In the genomic region with DNA sequence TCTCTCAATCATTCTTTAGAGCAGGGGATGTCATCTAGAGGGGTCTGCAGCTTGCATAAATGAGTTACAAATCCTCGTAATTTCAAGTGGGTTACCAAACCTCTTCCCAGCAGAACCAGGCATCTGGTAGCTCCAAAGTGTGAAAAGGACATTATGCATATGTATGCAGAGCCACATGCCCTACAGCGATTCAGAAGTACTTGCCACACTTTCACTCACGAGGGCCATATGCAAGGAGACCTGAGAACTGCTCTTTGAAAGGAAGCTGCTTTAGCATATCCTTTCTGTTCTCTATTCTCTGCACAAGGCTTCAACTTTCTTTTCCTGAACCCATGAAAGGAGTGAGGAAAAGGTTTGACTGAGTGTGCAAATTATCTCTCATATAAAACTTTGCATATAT, we compare ENCODE assay signal across 21 cellular contexts.
A peak's percentile ranks its signal among the peaks of the same experiment; 100 is the strongest.
DNase-seq lines count a peak whose midpoint lies in the region; ATAC-seq and TF ChIP-seq lines count a peak whose summit lies in the region.
"Had no signal": no experiment of that assay in that cellular context is flagged by ENCODE, and none has a peak within 500 bp of the region (broad histone marks: within the 10 kb centered on the region; RNA-seq: fewer than 3 reads in every experiment).

No MANE protein-coding gene starts in this region.

- intact Hi-C loops in IMR-90 (cut with micrococcal nuclease): no loop called here

- POLR2A ChIA-PET in IMR-90 (lab: Charles Lee; ENCODE audit: unreplicated experiment): no interaction called here

- H4K5ac ChIP-seq in IMR-90 (ENCODE audit: low read depth, low read length): no peak overlapping the region

- H3K56ac ChIP-seq in IMR-90 (ENCODE audit: extremely low read depth, insufficient read depth, low read length): no peak overlapping the region

- WGBS in IMR-90 (ENCODE audit: extremely low coverage in 2 of 2, insufficient read length in 1 of 2), 2 experiments: no CpG with 5 or more reads among the region's 3 CpGs

- H3K9me1 ChIP-seq in IMR-90 (ENCODE audit: insufficient read depth, low read length): no peaks in the 10 kb centered on the region

- H2AFZ ChIP-seq in GM23338 (no peak overlapping the region), IMR-90 (replicated peaks; ENCODE audit: low read length, poor library complexity) (no peak overlapping the region)

- no peak overlapping the region for H2BK120ac ChIP-seq in IMR-90 (ENCODE audit: low read depth, low read length)

- no peak overlapping the region for H2BK20ac ChIP-seq in IMR-90 (ENCODE audit: low read depth, low read length)

- TF ChIP-seq POLR2A in IMR-90 (IDR thresholded peaks at IDR 0.05; ENCODE audit: low read depth, low read length): no peak
- TF ChIP-seq POLR2A in Peyer's patch (IDR thresholded peaks at IDR 0.05): no peak

- peaks cover 42% of the 10 kb centered on the region for H3K4me1 Mint-ChIP-seq in GM23338
- H3K4me1 Mint-ChIP-seq in endothelial cell (ENCODE audit: unreplicated experiment): peaks cover 3% of the 10 kb centered on the region
- H3K4me1 Mint-ChIP-seq: IgD-negative memory B cell had no signal

- no peaks in the 10 kb centered on the region for H3K36me3 Mint-ChIP-seq in GM23338 (ENCODE audit: low read depth)
- H3K36me3 Mint-ChIP-seq in endothelial cell (ENCODE audit: low read depth, unreplicated experiment): no peaks in the 10 kb centered on the region
- H3K36me3 Mint-ChIP-seq: IgD-negative memory B cell had no signal

- H3K23ac ChIP-seq in IMR-90 (ENCODE audit: low read depth, low read length): 0 out of 2 replicates have a peak overlapping the region, but pooled peaks have one; percentile 2

- CTCF ChIA-PET in IMR-90 (lab: Yijun Ruan, JAX): interaction anchor here (1.4 kb wide), 1 partner anchor 9 kb away, joined by 4 read pairs; no protein-coding TSS in a partner anchor

- no peaks in the 10 kb centered on the region for H3K36me3 ChIP-seq in GM23338 (ENCODE audit: insufficient read depth)
- H3K36me3 ChIP-seq in IMR-90 (ENCODE audit: control insufficient read depth, insufficient read depth, low read length): no peaks in the 10 kb centered on the region
- no peaks in the 10 kb centered on the region for H3K36me3 ChIP-seq in iPS-20b (ENCODE audit: insufficient read depth, low read depth, low read length)
- no peaks in the 10 kb centered on the region for H3K36me3 ChIP-seq in Peyer's patch
- H3K36me3 ChIP-seq: MG63 had no signal

- no peak overlapping the region for H2AK9ac ChIP-seq in IMR-90 (replicated peaks; ENCODE audit: low read depth, low read length, poor library complexity)

- H3K4me2 ChIP-seq in GM23338 (peak overlapping the region; percentile 38; the same call in 1 of the 2 replicates), IMR-90 (ENCODE audit: low read depth, low read length) (no peak overlapping the region)

- H3K4me3 ChIP-seq in GM23338 (no peak overlapping the region), IMR-90 (ENCODE audit: insufficient read depth, low read depth, low read length) (no peak overlapping the region), iPS-20b (ENCODE audit: low read length) (0 out of 2 replicates have a peak overlapping the region, but pooled peaks have one; percentile 24), Peyer's patch (no peak overlapping the region)
- H3K4me3 ChIP-seq: MG63 had no signal

- no peaks in the 10 kb centered on the region for H3K9me3 ChIP-seq in IMR-90 (ENCODE audit: control insufficient read depth, insufficient read depth, low read length)
- H3K9me3 ChIP-seq in iPS-20b (ENCODE audit: insufficient read depth, low read depth, low read length): no peaks in the 10 kb centered on the region
- no peaks in the 10 kb centered on the region for H3K9me3 ChIP-seq in Peyer's patch
- H3K9me3 ChIP-seq: MG63 had no signal

- no peak overlapping the region for H3K14ac ChIP-seq in IMR-90 (replicated peaks; ENCODE audit: low read depth, low read length)

- H3K27ac Mint-ChIP-seq in GM23338 (no peak overlapping the region), endothelial cell (ENCODE audit: unreplicated experiment) (no peak overlapping the region)
- H3K27ac Mint-ChIP-seq: IgD-negative memory B cell had no signal

- no TSS peak for BruUV-seq in IMR-90 (replicated peaks; lab: Mats Ljungman, UMichigan)

- H3K27me3 Mint-ChIP-seq in GM23338 (ENCODE audit: insufficient read depth, low read depth, poor library complexity) (peaks cover 5% of the 10 kb centered on the region), endothelial cell (ENCODE audit: unreplicated experiment) (peaks cover 6% of the 10 kb centered on the region)
- H3K27me3 Mint-ChIP-seq: IgD-negative memory B cell had no signal

- no peak overlapping the region for H4K8ac ChIP-seq in IMR-90 (ENCODE audit: low read depth in 2 of 2, low read length in 2 of 2)

- ATAC-seq in GM23338 (peak; percentile 54; the same call in 2 of the 3 replicates), IMR-90 (ENCODE audit: low read depth) (no peak)

- H3K9ac ChIP-seq in IMR-90 (ENCODE audit: low read depth, low read length) (no peak overlapping the region), iPS-20b (ENCODE audit: low read depth, low read length) (no peak overlapping the region)

- no peak for TF ChIP-seq CTCF in GM23338 (conservative IDR thresholded peaks at IDR 0.05; ENCODE audit: low read depth in 2 of 2)
- TF ChIP-seq CTCF in IMR-90 (conservative IDR thresholded peaks at IDR 0.05; ENCODE audit: low read depth, low read length): no peak
- no peak for TF ChIP-seq CTCF in endothelial cell (IDR thresholded peaks at IDR 0.05; ENCODE audit: unreplicated experiment)
- TF ChIP-seq CTCF in Peyer's patch (IDR thresholded peaks at IDR 0.05): no peak

- no peak overlapping the region for H3K4me3 Mint-ChIP-seq in GM23338
- H3K4me3 Mint-ChIP-seq in endothelial cell (ENCODE audit: unreplicated experiment): no peak overlapping the region
- H3K4me3 Mint-ChIP-seq: IgD-negative memory B cell had no signal

- dilution Hi-C loops in IMR-90 (cut with HindIII; ENCODE audit: low sequenced_read_pairs, unreplicated experiment): no loop called here

- H3K4me1 ChIP-seq in GM23338 (ENCODE audit: insufficient read depth) (peaks cover 33% of the 10 kb centered on the region), IMR-90 (ENCODE audit: control insufficient read depth, insufficient read depth, low read length) (peaks cover 4% of the 10 kb centered on the region), iPS-20b (ENCODE audit: insufficient read depth, low read length) (peaks cover 8% of the 10 kb centered on the region), Peyer's patch (no peaks in the 10 kb centered on the region)

- in situ Hi-C loops in IMR-90 (cut with MboI; ENCODE audit: low sequenced_read_pairs) (no loop called here), SK-MEL-5 (cut with HindIII; ENCODE audit: low pct_unique_long_range_greater_than_20kb, low sequenced_read_pairs) (no loop called here)

- no peaks in the 10 kb centered on the region for H3K79me1 ChIP-seq in IMR-90 (ENCODE audit: low read depth in 1 of 2, low read length in 2 of 2)

- no peak overlapping the region for H4K91ac ChIP-seq in IMR-90 (ENCODE audit: insufficient read depth, low read depth, low read length)

- H3K4ac ChIP-seq in IMR-90 (ENCODE audit: low read depth, low read length): no peak overlapping the region

- no peak overlapping the region for H2BK5ac ChIP-seq in IMR-90 (ENCODE audit: low read depth, low read length, poor library complexity, severe bottlenecking)

- H4K20me1 ChIP-seq in GM23338 (replicated peaks; ENCODE audit: insufficient read depth): no peaks in the 10 kb centered on the region
- H4K20me1 ChIP-seq in IMR-90 (ENCODE audit: insufficient read depth, low read length): no peaks in the 10 kb centered on the region

- H3K27ac ChIP-seq in GM23338 (ENCODE audit: low read depth) (no peak overlapping the region), IMR-90 (ENCODE audit: insufficient read depth, low read length) (no peak overlapping the region), iPS-20b (ENCODE audit: low read length) (no peak overlapping the region), Peyer's patch (no peak overlapping the region)
- H3K27ac ChIP-seq: HL-60 had no signal

- no peaks in the 10 kb centered on the region for H3K79me2 ChIP-seq in GM23338 (replicated peaks; ENCODE audit: insufficient read depth)

- DNase-seq in GM23338 (ENCODE audit: low spot score) (peak; percentile 15), IMR-90 (no peak), SK-MEL-5 (ENCODE audit: low read depth, low spot score) (peak; percentile 21), endothelial cell (ENCODE audit: low spot score) (no peak), Peyer's patch (no peak), dermis blood vessel endothelial cell (no peak)
- DNase-seq: C1 segment of cervical spinal cord, DND-41, H7, Kasumi-1, MG63, NCI-H1092, NCI-H187, NCI-H446 treated with DMSO at 0.1 percent for 48 hours, NCI-H774, RPMI8226, SHP77 treated with DMSO at 0.1 percent for 48 hours, T-helper 1 cell had no signal

- 0 out of 2 replicates have a peak, but pooled peaks cover 4% of the 10 kb centered on the region for H3K9me2 ChIP-seq in GM23338 (ENCODE audit: insufficient read depth)

- no peaks in the 10 kb centered on the region; the same call in 2 of the 3 replicates for H3K9me3 Mint-ChIP-seq in GM23338
- H3K9me3 Mint-ChIP-seq in endothelial cell (ENCODE audit: unreplicated experiment): no peaks in the 10 kb centered on the region

- H3K27me3 ChIP-seq in GM23338 (ENCODE audit: insufficient read depth) (no peaks in the 10 kb centered on the region), IMR-90 (ENCODE audit: control insufficient read depth, insufficient read depth, low read length) (no peaks in the 10 kb centered on the region; the same call in 1 of the 2 replicates), iPS-20b (ENCODE audit: insufficient read depth, low read length) (0 out of 2 replicates have a peak, but pooled peaks cover 5% of the 10 kb centered on the region), Peyer's patch (no peaks in the 10 kb centered on the region)
- H3K27me3 ChIP-seq: MG63 had no signal

- no peak overlapping the region for H2BK15ac ChIP-seq in IMR-90 (ENCODE audit: low read depth, low read length)

- H2AK5ac ChIP-seq in IMR-90 (ENCODE audit: low read depth, low read length): no peak overlapping the region; the same call in 1 of the 2 replicates

- no peak for TF ChIP-seq RAD21 in IMR-90 (IDR thresholded peaks at IDR 0.05; ENCODE audit: low read length)

- no peak overlapping the region for H3K18ac ChIP-seq in IMR-90 (ENCODE audit: low read depth, low read length)

- H3F3A ChIP-seq in GM23338 (replicated peaks; ENCODE audit: low read depth): no peaks in the 10 kb centered on the region

TF ChIP-seq in IMR-90, 13 proteins besides CTCF, POLR2A, EP300 and RAD21:
- TF ChIP-seq NFE2L2 (IDR thresholded peaks at IDR 0.05; ENCODE audit: low read depth, low read length) (no peak), SMC3 (IDR thresholded peaks at IDR 0.05; ENCODE audit: low read depth, low read length) (no peak), MAFK (IDR thresholded peaks at IDR 0.05; ENCODE audit: low read depth, low read length) (no peak), BHLHE40 (IDR thresholded peaks at IDR 0.05; ENCODE audit: low read depth, low read length) (no peak), CHD1 (IDR thresholded peaks at IDR 0.05; ENCODE audit: low read depth, low read length) (no peak)
TF ChIP-seq in IMR-90: peak in this region for 0.

Comparison
In these comparisons a context has a peak if more than half of its experiments do, and no peak if none do; other contexts are left out.
1. DNase-seq: peak in GM23338 (single experiment) and SK-MEL-5 (single experiment); none in IMR-90 (single experiment), endothelial cell (single experiment), Peyer's patch (0 of 3) and dermis blood vessel endothelial cell (single experiment).